16 cellular contexts compared by ENCODE assay signal in genomic region chr20:10357061-10357708, GRCh38.
"Had no signal": no experiment of that assay in that cellular context is flagged by ENCODE, and none has a peak within 500 bp of the region (broad histone marks: within the 10 kb centered on the region; RNA-seq: fewer than 3 reads in every experiment).

No MANE protein-coding gene starts in this region.

- H3K36me3 ChIP-seq: gastrocnemius medialis, heart left ventricle, prostate gland, sigmoid colon, spleen had no signal

- H3K4me3 Mint-ChIP-seq: activated T-helper 1 cell treated with anti-CD3 and anti-CD28 coated beads, Interleukin-12 subunit alpha, Interleukin-12 subunit beta, Interleukin-2, Interleukin-4 antibody, amounts not matched to agents 30 ng/mL and 10 ng/mL and 1 ng/mL, durations not matched to agents 14 hours and 24 hours and 36 hours; dendritic cell treated with granulocyte-macrophage colony-stimulating factor and Interleukin-4, amounts not matched to agents 40 ng/mL and 50 ng/mL, for 4 days; memory B cell; nephron; stimulated activated naive CD8-positive, alpha-beta T cell treated with anti-CD3 and anti-CD28 coated beads, Interleukin-15, amount 100 ng/mL, for 72 hours; WTC11 had no signal

- H3K27me3 ChIP-seq: gastrocnemius medialis, heart left ventricle, sigmoid colon, spleen had no signal

- H3K9me3 Mint-ChIP-seq: activated T-helper 1 cell treated with anti-CD3 and anti-CD28 coated beads, Interleukin-12 subunit alpha, Interleukin-12 subunit beta, Interleukin-2, Interleukin-4 antibody, amounts not matched to agents 30 ng/mL and 10 ng/mL and 1 ng/mL, durations not matched to agents 14 hours and 24 hours and 36 hours; nephron; stimulated activated naive CD8-positive, alpha-beta T cell treated with anti-CD3 and anti-CD28 coated beads, Interleukin-15, amount 100 ng/mL, for 72 hours; WTC11 had no signal

- DNase-seq: activated CD4-positive, alpha-beta T cell treated with anti-CD3 and anti-CD28 coated beads for 4 hours; activated naive CD4-positive, alpha-beta T cell; aorta; gastrocnemius medialis; heart left ventricle; sigmoid colon; spleen; stimulated activated naive CD8-positive, alpha-beta T cell treated with anti-CD3 and anti-CD28 coated beads, Interleukin-15, amount 100 ng/mL, for 72 hours; T-helper 2 cell had no signal

- ATAC-seq: left lobe of liver; stimulated activated naive CD8-positive, alpha-beta T cell treated with anti-CD3 and anti-CD28 coated beads, Interleukin-15, amount 100 ng/mL, for 72 hours had no signal

- H3K4me1 Mint-ChIP-seq: memory B cell; stimulated activated naive CD8-positive, alpha-beta T cell treated with anti-CD3 and anti-CD28 coated beads, Interleukin-15, amount 100 ng/mL, for 72 hours had no signal

- H3K36me3 Mint-ChIP-seq: memory B cell, WTC11 had no signal

- H3K4me3 ChIP-seq: gastrocnemius medialis, heart left ventricle, prostate gland, sigmoid colon, spleen had no signal

- H3K27ac ChIP-seq: gastrocnemius medialis, heart left ventricle, prostate gland, sigmoid colon, spleen had no signal

- H3K4me1 ChIP-seq: prostate gland, sigmoid colon, spleen had no signal

- H3K27ac Mint-ChIP-seq: activated T-helper 1 cell treated with anti-CD3 and anti-CD28 coated beads, Interleukin-12 subunit alpha, Interleukin-12 subunit beta, Interleukin-2, Interleukin-4 antibody, amounts not matched to agents 30 ng/mL and 10 ng/mL and 1 ng/mL, durations not matched to agents 14 hours and 24 hours and 36 hours; dendritic cell treated with granulocyte-macrophage colony-stimulating factor and Interleukin-4, amounts not matched to agents 40 ng/mL and 50 ng/mL, for 4 days; memory B cell; nephron; stimulated activated naive CD8-positive, alpha-beta T cell treated with anti-CD3 and anti-CD28 coated beads, Interleukin-15, amount 100 ng/mL, for 72 hours; WTC11 had no signal
